In genomic region chr7:107785926-107786325, GRCh38 we compare ENCODE assay signal across 30 cellular contexts. TPM values are rescaled to one million over a fixed set of nuclear protein-coding genes. Genes with fewer than 3 reads are reported as not detected.
DNase-seq lines count a peak whose midpoint lies in the region; ATAC-seq, FAIRE-seq and TF ChIP-seq lines count a peak whose summit lies in the region.
"Had no signal": no experiment of that assay in that cellular context is flagged by ENCODE, and none has a peak within 500 bp of the region (broad histone marks: within the 10 kb centered on the region; RNA-seq: fewer than 3 reads in every experiment).

No MANE protein-coding gene starts in this region.

- POLR2A ChIA-PET in activated CD4-positive, alpha-beta T cell treated with anti-CD3 and anti-CD28 coated beads for 36 hours (lab: Charles Lee), result no interaction called here

- H3K4me1 ChIP-seq in sigmoid colon, result peaks cover 0 to 77% (median 57%) of the 10 kb centered on the region in 4 donors
- H3K4me1 ChIP-seq in vagina, result no peaks in the 10 kb centered on the region
- H3K4me1 ChIP-seq in kidney (ENCODE audit: control insufficient read depth in 1 of 2, insufficient read depth in 1 of 2, low read depth in 1 of 2, low read length in 2 of 2), result no peaks in the 10 kb centered on the region
- H3K4me1 ChIP-seq: right lobe of liver, SJSA1 had no signal

- TF ChIP-seq EP300 in sigmoid colon (IDR thresholded peaks at IDR 0.05), result peak; percentile 89 to 99 (median 97)

- ATAC-seq in Right ventricle myocardium superior (ENCODE audit: poor library complexity), result peak; percentile 31
- no peak for ATAC-seq in Right ventricle myocardium inferior
- ATAC-seq in left lobe of liver, result peak; percentile 38
- ATAC-seq in activated CD4-positive, alpha-beta T cell treated with anti-CD3 and anti-CD28 coated beads for 36 hours, result no peak
- ATAC-seq: GM23338; stimulated activated effector memory CD8-positive, alpha-beta T cell treated with anti-CD3 and anti-CD28 coated beads, Interleukin-12 subunit alpha, Interleukin-12 subunit beta, amount 100 ng/mL, for 72 hours had no signal

- H3K36me3 ChIP-seq in sigmoid colon (no peaks in the 10 kb centered on the region), vagina (no peaks in the 10 kb centered on the region), kidney (ENCODE audit: control insufficient read depth in 1 of 2, insufficient read depth in 2 of 2, low read length in 2 of 2) (no peaks in the 10 kb centered on the region)
- H3K36me3 ChIP-seq: gastrocnemius medialis, right lobe of liver, SJSA1 had no signal

- H3K4me3 ChIP-seq in sigmoid colon, result peak overlapping the region in 2 of 4 donors; percentile 2 to 15
- H3K4me3 ChIP-seq in vagina, result no peak overlapping the region
- H3K4me3 ChIP-seq in kidney (ENCODE audit: low read length in 2 of 2), result no peak overlapping the region
- H3K4me3 ChIP-seq: gastrocnemius medialis, GM23338, right lobe of liver, SJSA1 had no signal

- no peak for FAIRE-seq in kidney (lab: Jason Lieb, UNC)
- FAIRE-seq: urothelium cell line had no signal

- TF ChIP-seq POLR2A in sigmoid colon (IDR thresholded peaks at IDR 0.05) (no peak), vagina (IDR thresholded peaks at IDR 0.05) (no peak)

- H3K27me3 ChIP-seq in sigmoid colon (no peaks in the 10 kb centered on the region), vagina (no peaks in the 10 kb centered on the region)
- H3K27me3 ChIP-seq: gastrocnemius medialis, right lobe of liver, SJSA1 had no signal

- no peak overlapping the region for H3K4me3 Mint-ChIP-seq in activated CD4-positive, alpha-beta T cell treated with anti-CD3 and anti-CD28 coated beads for 36 hours
- H3K4me3 Mint-ChIP-seq: activated naive CD4-positive, alpha-beta T cell treated with anti-CD3 and anti-CD28 coated beads for 36 hours; CD14-positive monocyte; GM23338; stimulated activated effector memory CD8-positive, alpha-beta T cell treated with anti-CD3 and anti-CD28 coated beads, Interleukin-12 subunit alpha, Interleukin-12 subunit beta, amount 100 ng/mL, for 72 hours had no signal

- no peaks in the 10 kb centered on the region for H3K36me3 Mint-ChIP-seq in activated CD4-positive, alpha-beta T cell treated with anti-CD3 and anti-CD28 coated beads for 36 hours (ENCODE audit: low read depth)
- H3K36me3 Mint-ChIP-seq: CD14-positive monocyte; stimulated activated effector memory CD8-positive, alpha-beta T cell treated with anti-CD3 and anti-CD28 coated beads, Interleukin-12 subunit alpha, Interleukin-12 subunit beta, amount 100 ng/mL, for 72 hours had no signal

- no peaks in the 10 kb centered on the region for H3K9me3 Mint-ChIP-seq in activated CD4-positive, alpha-beta T cell treated with anti-CD3 and anti-CD28 coated beads for 36 hours (ENCODE audit: low read depth)
- H3K9me3 Mint-ChIP-seq: activated naive CD4-positive, alpha-beta T cell treated with anti-CD3 and anti-CD28 coated beads for 36 hours; GM23338; stimulated activated effector memory CD8-positive, alpha-beta T cell treated with anti-CD3 and anti-CD28 coated beads, Interleukin-12 subunit alpha, Interleukin-12 subunit beta, amount 100 ng/mL, for 72 hours had no signal

- no peak overlapping the region for H3K9ac ChIP-seq in kidney (ENCODE audit: low read length in 2 of 2)

- DNase-seq in Right ventricle myocardium superior, result no peak
- no peak for DNase-seq in Right ventricle myocardium inferior (ENCODE audit: missing footprints)
- DNase-seq in left lobe of liver (ENCODE audit: low spot score), result no peak
- peak; percentile 86 for DNase-seq in sigmoid colon
- no peak for DNase-seq in vagina (ENCODE audit: extremely low spot score in 2 of 2)
- no peak for DNase-seq in NCI-H2227 treated with DMSO at 0.1 percent for 48 hours (lab: John Stamatoyannopoulos, UW)
- no peak for DNase-seq in activated CD4-positive, alpha-beta T cell treated with anti-CD3 and anti-CD28 coated beads for 36 hours
- no peak for DNase-seq in kidney
- DNase-seq: activated CD4-positive, alpha-beta T cell treated with anti-CD3 and anti-CD28 coated beads, Interleukin-2, amount 50 U/mL, for 48 hours; activated naive CD4-positive, alpha-beta T cell treated with anti-CD3 and anti-CD28 coated beads for 36 hours; DMS79 treated with DMSO at 0.1 percent for 48 hours; GF-D8; mammary epithelial cell; NCI-H1092; NCI-H187; NCI-H2171; NCI-H510A; right lobe of liver had no signal

- no peaks in the 10 kb centered on the region for H3K27me3 Mint-ChIP-seq in activated CD4-positive, alpha-beta T cell treated with anti-CD3 and anti-CD28 coated beads for 36 hours

- H3K9me3 ChIP-seq in sigmoid colon, result no peaks in the 10 kb centered on the region
- no peaks in the 10 kb centered on the region for H3K9me3 ChIP-seq in vagina
- H3K9me3 ChIP-seq in kidney (ENCODE audit: control insufficient read depth in 1 of 2, low read length in 2 of 2), result no peaks in the 10 kb centered on the region
- H3K9me3 ChIP-seq: gastrocnemius medialis, right lobe of liver, SJSA1 had no signal

- WGBS in sigmoid colon, 2 donors, result 10 to 34% methylated on average over 2 of the region's 2 CpGs

- peak overlapping the region; percentile 76 to 87 (median 82) for H3K27ac ChIP-seq in sigmoid colon
- H3K27ac ChIP-seq in vagina, result peak overlapping the region; percentile 43
- H3K27ac ChIP-seq in kidney (ENCODE audit: low read depth in 2 of 2, low read length in 2 of 2), result no peak overlapping the region
- H3K27ac ChIP-seq: gastrocnemius medialis, right lobe of liver, SJSA1 had no signal

- peaks cover 21% of the 10 kb centered on the region for H3K4me1 Mint-ChIP-seq in activated CD4-positive, alpha-beta T cell treated with anti-CD3 and anti-CD28 coated beads for 36 hours
- H3K4me1 Mint-ChIP-seq: CD14-positive monocyte had no signal

- no peak overlapping the region for H3K27ac Mint-ChIP-seq in activated CD4-positive, alpha-beta T cell treated with anti-CD3 and anti-CD28 coated beads for 36 hours
- H3K27ac Mint-ChIP-seq: activated naive CD4-positive, alpha-beta T cell treated with anti-CD3 and anti-CD28 coated beads for 36 hours; CD14-positive monocyte; stimulated activated effector memory CD8-positive, alpha-beta T cell treated with anti-CD3 and anti-CD28 coated beads, Interleukin-12 subunit alpha, Interleukin-12 subunit beta, amount 100 ng/mL, for 72 hours had no signal

- intact Hi-C loops in Right ventricle myocardium superior (cut with DNase I) (no loop called here), Right ventricle myocardium inferior (cut with DNase I) (no loop called here), sigmoid colon (cut with DNase I) (no loop called here), vagina (cut with DNase I) (no loop called here), kidney (cut with DNase I) (no loop called here)
- intact Hi-C loops in activated CD4-positive, alpha-beta T cell treated with anti-CD3 and anti-CD28 coated beads for 36 hours (cut with DNase I, micrococcal nuclease), result no loop called here

- CTCF ChIA-PET in activated CD4-positive, alpha-beta T cell treated with anti-CD3 and anti-CD28 coated beads for 36 hours (lab: Charles Lee), result no interaction called here

- TF ChIP-seq CTCF in sigmoid colon (IDR thresholded peaks at IDR 0.05) (no peak), vagina (IDR thresholded peaks at IDR 0.05) (no peak), kidney (IDR thresholded peaks at IDR 0.05; ENCODE audit: borderline replicate concordance, extremely low read depth, insufficient read depth) (no peak)

RNA-seq across cellular contexts. Expression of gene SLC26A3, which starts 17.1 kb away (rescaled TPM):
- not detected for total RNA-seq in Right ventricle myocardium superior
- total RNA-seq in Right ventricle myocardium inferior, result not detected
- 0.93 TPM for total RNA-seq in left lobe of liver
- total RNA-seq in sigmoid colon, result 10 to 100 TPM in 1 of 4 donors, 1 to 10 TPM in 3; 4.8 to 12.0 (median 7.6) TPM
- 1,000 to 10,000 TPM in 1 of 3 donors, 100 to 1,000 TPM in 2; 326 to 1,079 (median 751) TPM for polyA plus RNA-seq in sigmoid colon
- not detected for total RNA-seq in vagina
- total RNA-seq in activated CD4-positive, alpha-beta T cell treated with anti-CD3 and anti-CD28 coated beads for 36 hours, result not detected
- 0.25 TPM for total RNA-seq in kidney
- 0.32 TPM for polyA plus RNA-seq in kidney (ENCODE audit: insufficient read depth, low read depth, low replicate concordance)
- total RNA-seq: A172; activated naive CD4-positive, alpha-beta T cell treated with anti-CD3 and anti-CD28 coated beads for 36 hours; GM23338; HT-29; M059J; mammary epithelial cell; posterior vena cava; RPMI7951; SJSA1; T-helper 1 cell treated with Interleukin-12 subunit alpha and Interleukin-12 subunit beta and Interleukin-4 antibody, amounts not matched to agents 30 ng/mL and 1 ng/mL, for 36 hours had no signal
- polyA plus RNA-seq: CD14-positive monocyte, GM23338, mammary epithelial cell had no signal

RNA-seq across cellular contexts. Expression of gene CBLL1, which starts 42.0 kb away (rescaled TPM):
- total RNA-seq in Right ventricle myocardium superior (18.9 TPM), Right ventricle myocardium inferior (20.5 TPM), left lobe of liver (6.9 TPM), sigmoid colon (10 to 100 TPM; 25.2 to 47.4 (median 38.9) TPM), vagina (24.1 TPM), kidney (22.4 TPM)
- polyA plus RNA-seq in sigmoid colon (10 to 100 TPM in 1 of 3 donors, 1 to 10 TPM in 2; 6.7 to 11.0 (median 7.8) TPM), kidney (ENCODE audit: insufficient read depth, low read depth, low replicate concordance) (5.6 TPM)
- 10 to 100 TPM; 36.9 to 57.9 TPM for total RNA-seq in activated CD4-positive, alpha-beta T cell treated with anti-CD3 and anti-CD28 coated beads for 36 hours

Comparison
In these comparisons a context has a peak if more than half of its experiments do, and no peak if none do; other contexts are left out.
1. ATAC-seq: peak in Right ventricle myocardium superior (single experiment) and left lobe of liver (single experiment); none in Right ventricle myocardium inferior (single experiment) and activated CD4-positive, alpha-beta T cell treated with anti-CD3 and anti-CD28 coated beads for 36 hours (single experiment).
2. H3K27ac ChIP-seq: peak in sigmoid colon (4 of 4) and vagina (single experiment); none in kidney (0 of 2).